ENCODE assay signal across 9 cellular contexts in genomic region chr1:109151146-109151545, GRCh38. TPM values are rescaled to one million over a fixed set of nuclear protein-coding genes. Genes with fewer than 3 reads are reported as not detected.
A peak's percentile ranks its signal among the peaks of the same experiment; 100 is the strongest.
DNase-seq lines count a peak whose midpoint lies in the region; ATAC-seq and TF ChIP-seq lines count a peak whose summit lies in the region.
"Had no signal": no experiment of that assay in that cellular context is flagged by ENCODE, and none has a peak within 500 bp of the region (broad histone marks: within the 10 kb centered on the region; RNA-seq: fewer than 3 reads in every experiment).

No MANE protein-coding gene starts in this region.

- H3K27me3 ChIP-seq in BLaER1 = no peaks in the 10 kb centered on the region
- H3K27me3 ChIP-seq in muscle layer of duodenum (ENCODE audit: low read depth, low read length) = no peaks in the 10 kb centered on the region
- H3K27me3 ChIP-seq in effector memory CD4-positive, alpha-beta T cell (replicated peaks; ENCODE audit: control insufficient read depth, insufficient read depth, low read length, poor library complexity, severe bottlenecking) = no peaks in the 10 kb centered on the region
- H3K27me3 ChIP-seq in CD8-positive, alpha-beta T cell (ENCODE audit: insufficient read depth, low read length) = no peaks in the 10 kb centered on the region

- intact Hi-C loops in CD8-positive, alpha-beta T cell (cut with DNase I, micrococcal nuclease) = no loop called here

- H3K9ac ChIP-seq in BLaER1 = no peak overlapping the region

- H3K36me3 Mint-ChIP-seq in CD8-positive, alpha-beta T cell = no peaks in the 10 kb centered on the region

- no peak for TF ChIP-seq CTCF in CD8-positive, alpha-beta T cell (IDR thresholded peaks at IDR 0.05)

- DNase-seq in NCI-H774 (lab: John Stamatoyannopoulos, UW) (peak; percentile 41), SKM-1 treated with dmso at 0.1 percent for 144 hours (lab: John Stamatoyannopoulos, UW; ENCODE audit: unreplicated experiment) (no peak)
- no peak for DNase-seq in effector memory CD4-positive, alpha-beta T cell
- no peak for DNase-seq in CD8-positive, alpha-beta T cell

- H3K27ac Mint-ChIP-seq in CD8-positive, alpha-beta T cell = no peak overlapping the region

- H4K20me1 ChIP-seq in BLaER1 = no peaks in the 10 kb centered on the region

- ATAC-seq in esophagus mucosa = peak; percentile 58
- ATAC-seq in GM18867 (IDR thresholded peaks at IDR 0.05; ENCODE audit: unreplicated experiment) = no peak
- no peak for ATAC-seq in CD8-positive, alpha-beta T cell

- CTCF ChIA-PET in CD8-positive, alpha-beta T cell (lab: Charles Lee) = interaction anchor here (0.6 kb wide), 1 partner anchor 12 kb away, joined by 3 read pairs; no protein-coding TSS in a partner anchor

- H3K36me3 ChIP-seq in BLaER1 (no peaks in the 10 kb centered on the region), muscle layer of duodenum (ENCODE audit: control insufficient read depth in 1 of 2, insufficient read depth in 2 of 2, low read length in 2 of 2) (no peaks in the 10 kb centered on the region)
- no peaks in the 10 kb centered on the region for H3K36me3 ChIP-seq in effector memory CD4-positive, alpha-beta T cell (ENCODE audit: control insufficient read depth, insufficient read depth, low read length)
- no peaks in the 10 kb centered on the region for H3K36me3 ChIP-seq in CD8-positive, alpha-beta T cell (ENCODE audit: insufficient read depth, low read length)

- H3K27me3 Mint-ChIP-seq in CD8-positive, alpha-beta T cell (ENCODE audit: low read depth) = no peaks in the 10 kb centered on the region

- H3K4me2 ChIP-seq in BLaER1 = no peak overlapping the region

- H3K9me3 ChIP-seq in BLaER1 (no peaks in the 10 kb centered on the region), muscle layer of duodenum (ENCODE audit: control insufficient read depth in 1 of 2, low read length in 2 of 2) (no peaks in the 10 kb centered on the region)
- no peaks in the 10 kb centered on the region for H3K9me3 ChIP-seq in effector memory CD4-positive, alpha-beta T cell (ENCODE audit: control insufficient read depth, low read length)
- H3K9me3 ChIP-seq in CD8-positive, alpha-beta T cell (ENCODE audit: low read length) = no peaks in the 10 kb centered on the region

- H3K4me3 Mint-ChIP-seq in CD8-positive, alpha-beta T cell = no peak overlapping the region

- H3K27ac ChIP-seq in BLaER1 = 0 out of 2 replicates have a peak overlapping the region, but pooled peaks have one; percentile 3
- H3K27ac ChIP-seq in muscle layer of duodenum (ENCODE audit: low read length) = peak overlapping the region; percentile 46
- H3K27ac ChIP-seq in effector memory CD4-positive, alpha-beta T cell (ENCODE audit: insufficient read depth, low read length, poor library complexity, severe bottlenecking) = no peak overlapping the region
- no peak overlapping the region for H3K27ac ChIP-seq in CD8-positive, alpha-beta T cell (ENCODE audit: low read depth, low read length)

- H3K4me3 ChIP-seq in BLaER1 (no peak overlapping the region), muscle layer of duodenum (ENCODE audit: low read depth in 1 of 2, low read length in 2 of 2) (no peak overlapping the region)
- no peak overlapping the region for H3K4me3 ChIP-seq in effector memory CD4-positive, alpha-beta T cell (ENCODE audit: insufficient read depth, low read depth, low read length, poor library complexity, severe bottlenecking)
- no peak overlapping the region for H3K4me3 ChIP-seq in CD8-positive, alpha-beta T cell (ENCODE audit: low read depth, low read length)
- H3K4me3 ChIP-seq: GM12878 had no signal

- H3K4me1 ChIP-seq in BLaER1 (peaks cover 60% of the 10 kb centered on the region), muscle layer of duodenum (ENCODE audit: control insufficient read depth in 1 of 2, insufficient read depth in 2 of 2, low read length in 2 of 2) (peaks cover 0 to 11% of the 10 kb centered on the region in 2 donors)
- H3K4me1 ChIP-seq in effector memory CD4-positive, alpha-beta T cell (ENCODE audit: control insufficient read depth, insufficient read depth, low read length, poor library complexity, severe bottlenecking) = no peaks in the 10 kb centered on the region
- no peaks in the 10 kb centered on the region for H3K4me1 ChIP-seq in CD8-positive, alpha-beta T cell (ENCODE audit: insufficient read depth, low read length)

- no peaks in the 10 kb centered on the region for H3K4me1 Mint-ChIP-seq in CD8-positive, alpha-beta T cell (ENCODE audit: low read depth)

- POLR2A ChIA-PET in CD8-positive, alpha-beta T cell (lab: Charles Lee) = no interaction called here

- H3K9me3 Mint-ChIP-seq in CD8-positive, alpha-beta T cell = no peaks in the 10 kb centered on the region

RNA-seq across cellular contexts. Expression of gene ELAPOR1, which starts 37.2 kb away (rescaled TPM):
- total RNA-seq in esophagus mucosa = 1.9 TPM
- total RNA-seq in CD8-positive, alpha-beta T cell = 1 to 10 TPM; 5.0 to 6.8 TPM

Comparison
In these comparisons a context has a peak if more than half of its experiments do, and no peak if none do; other contexts are left out.
1. H3K27ac ChIP-seq: peak in BLaER1 (single experiment) and muscle layer of duodenum (single experiment); none in effector memory CD4-positive, alpha-beta T cell (single experiment) and CD8-positive, alpha-beta T cell (single experiment).